ENCODE assay signal across 7 cellular contexts in genomic region chr19:37217533-37217854, GRCh38. TPM values are rescaled to one million over a fixed set of nuclear protein-coding genes. Genes with fewer than 3 reads are reported as not detected.
DNase-seq lines count a peak whose midpoint lies in the region; ATAC-seq and TF ChIP-seq lines count a peak whose summit lies in the region.

No MANE protein-coding gene starts in this region.

- peak; percentile 79 for ATAC-seq in GM19328 (IDR thresholded peaks at IDR 0.05; ENCODE audit: unreplicated experiment)

- no peak for DNase-seq in dorsolateral prefrontal cortex
- no peak for DNase-seq in osteoblast (ENCODE audit: insufficient read length, low spot score, missing footprints)
- DNase-seq in amygdala (lab: John Stamatoyannopoulos, UW): no peak
- DNase-seq in KG1 (lab: John Stamatoyannopoulos, UW): no peak
- DNase-seq in NK-92 treated with Interleukin-12 subunit alpha and Interleukin-12 subunit beta, amount 100 ng/mL, for 24 hours (lab: John Stamatoyannopoulos, UW): no peak

- peak overlapping the region; percentile 83 for H3K4me3 ChIP-seq in HUES64 (ENCODE audit: low read length)
- H3K4me3 ChIP-seq in dorsolateral prefrontal cortex: peak overlapping the region; percentile 62 to 96 (median 85)
- peak overlapping the region; percentile 98 for H3K4me3 ChIP-seq in osteoblast (ENCODE audit: insufficient read depth, low read length)

- H3K27me3 ChIP-seq in HUES64 (ENCODE audit: insufficient read depth, low read length) (no peaks in the 10 kb centered on the region), dorsolateral prefrontal cortex (no peaks in the 10 kb centered on the region), osteoblast (ENCODE audit: insufficient read depth, low read length) (no peaks in the 10 kb centered on the region)

- TF ChIP-seq CTCF in dorsolateral prefrontal cortex (IDR thresholded peaks at IDR 0.05 in 54 of 56, conservative IDR thresholded peaks at IDR 0.05 in 2 of 56; ENCODE audit: low read depth in 1 of 56, partially characterized antibody in 56 of 56): peak in 1 of 56 donors; percentile 5
- TF ChIP-seq CTCF in osteoblast (IDR thresholded peaks at IDR 0.05; ENCODE audit: extremely low read depth, low read depth, low read length): no peak

- 4% methylated on average over 10 of the region's 10 CpGs for WGBS in HUES64

- H3K27ac ChIP-seq in HUES64 (ENCODE audit: low read depth, low read length) (peak overlapping the region; percentile 85; the same call in 1 of the 2 replicates), dorsolateral prefrontal cortex (peak overlapping the region; percentile 91 to 100 (median 98)), osteoblast (ENCODE audit: low read depth, low read length) (peak overlapping the region; percentile 76)

- H3K36me3 ChIP-seq in HUES64 (ENCODE audit: insufficient read depth, low read length) (no peaks in the 10 kb centered on the region; the same call in 1 of the 2 replicates), osteoblast (ENCODE audit: insufficient read depth, low read length) (peaks cover 9% of the 10 kb centered on the region)

- H2AFZ ChIP-seq in osteoblast (ENCODE audit: low read length): peak overlapping the region; percentile 100

- H3K9me3 ChIP-seq in HUES64 (ENCODE audit: insufficient read depth, low read depth, low read length) (no peaks in the 10 kb centered on the region), osteoblast (ENCODE audit: low read depth, low read length) (no peaks in the 10 kb centered on the region)

- peak overlapping the region; percentile 90 for H3K9ac ChIP-seq in HUES64 (ENCODE audit: low read depth, low read length)

- intact Hi-C loops in dorsolateral prefrontal cortex (cut with DNase I): loop anchor here (2.0 to 10.0 kb wide), 7 partner anchors 45 to 250 kb away; partner anchors contain the start of genes ZNF527 (in 2 of the 2), ZNF569 (in 2 of the 2), ZNF570 (in 2 of the 2) and ZNF585A (in 1 of the 2)

- H3K79me2 ChIP-seq in osteoblast (ENCODE audit: insufficient read depth, low read length): peaks cover 30% of the 10 kb centered on the region

- H3K4me1 ChIP-seq in HUES64 (ENCODE audit: insufficient read depth, low read length) (0 out of 2 replicates have a peak, but pooled peaks cover 5% of the 10 kb centered on the region), osteoblast (ENCODE audit: insufficient read depth, low read length) (peaks cover 4% of the 10 kb centered on the region)

- H3K4me2 ChIP-seq in osteoblast (ENCODE audit: insufficient read depth, low read length): peak overlapping the region; percentile 97

- no peaks in the 10 kb centered on the region for H4K20me1 ChIP-seq in osteoblast (ENCODE audit: insufficient read depth, low read length)

RNA-seq across cellular contexts. Expression of gene ZNF383, which starts 0.5 kb away (rescaled TPM):
- polyA plus RNA-seq in HUES64 (2013, experiment 1 of 2): 3.0 TPM
- polyA plus RNA-seq in HUES64 (2013, experiment 2 of 2): 3.3 TPM
- 10 to 100 TPM in 119 of 120 experiments, 1 to 10 TPM in 1; 9.7 to 27.7 (median 16.2) TPM for total RNA-seq in dorsolateral prefrontal cortex
- 8.8 and 10.1 TPM in 2 replicates for total RNA-seq in osteoblast

RNA-seq across cellular contexts. Expression of gene ZNF585B, which starts 7.2 kb away (rescaled TPM):
- polyA plus RNA-seq in HUES64 (2013, experiment 1 of 2): 3.0 TPM
- 3.3 TPM for polyA plus RNA-seq in HUES64 (2013, experiment 2 of 2)
- total RNA-seq in dorsolateral prefrontal cortex (10 to 100 TPM; 19.5 to 43.0 (median 32.7) TPM), osteoblast (23.2 and 24.5 TPM in 2 replicates)

RNA-seq across cellular contexts. Expression of gene ZNF585A, which starts 45.0 kb away (rescaled TPM):
- 8.4 TPM for polyA plus RNA-seq in HUES64 (2013, experiment 1 of 2)
- polyA plus RNA-seq in HUES64 (2013, experiment 2 of 2): 9.8 TPM
- total RNA-seq in dorsolateral prefrontal cortex (10 to 100 TPM; 13.4 to 28.1 (median 20.6) TPM), osteoblast (9.8 and 10.9 TPM in 2 replicates)
